ENCODE assay signal across 26 cellular contexts in genomic region chr22:20009018-20009482, GRCh38. TPM values are rescaled to one million over a fixed set of nuclear protein-coding genes. Genes with fewer than 3 reads are reported as not detected.
A peak's percentile ranks its signal among the peaks of the same experiment; 100 is the strongest.
DNase-seq lines count a peak whose midpoint lies in the region; ATAC-seq and TF ChIP-seq lines count a peak whose summit lies in the region.
"Had no signal": no experiment of that assay in that cellular context is flagged by ENCODE, and none has a peak within 500 bp of the region (broad histone marks: within the 10 kb centered on the region; RNA-seq: fewer than 3 reads in every experiment).

No MANE protein-coding gene starts in this region.

- no peak overlapping the region for H3K4me3 ChIP-seq in HAP-1
- H3K4me3 ChIP-seq: BLaER1 treated with 17β-estradiol and CSF1 and Interleukin-3, amounts not matched to agents 10 nM and 100 nM; SJSA1 had no signal

- in situ Hi-C loops in G401 (cut with HindIII; ENCODE audit: low sequenced_read_pairs) (no loop called here), HAP-1 (cut with MboI; ENCODE audit: low sequenced_read_pairs) (no loop called here)

- H3K9me3 ChIP-seq in HAP-1: peaks cover 2% of the 10 kb centered on the region; the same call in 1 of the 2 replicates
- H3K9me3 ChIP-seq: SJSA1 had no signal

- no peak for TF ChIP-seq CTCF in GM10266 (IDR thresholded peaks at IDR 0.05; ENCODE audit: control insufficient read depth, insufficient read depth, low read depth, missing control alignments)

- peaks cover 5% of the 10 kb centered on the region for H3K9me3 Mint-ChIP-seq in activated T-cell treated with anti-CD3 and anti-CD28 coated beads, Interleukin-2, amount 50 U/mL, for 4 hours
- H3K9me3 Mint-ChIP-seq in activated naive CD4-positive, alpha-beta T cell treated with anti-CD3 and anti-CD28 coated beads, Interleukin-2, amount 10 ng/mL, durations not matched to agents 7 days and 5 days: peaks cover 2% of the 10 kb centered on the region

- DNase-seq in G401 (ENCODE audit: low spot score): peak; percentile 68
- peak; percentile 46 for DNase-seq in islet precursor cell
- peak; percentile 72 for DNase-seq in posterior vena cava (ENCODE audit: low spot score)
- no peak for DNase-seq in activated T-cell treated with anti-CD3 and anti-CD28 coated beads, Interleukin-2, amount 50 U/mL, for 4 hours
- no peak for DNase-seq in GM10266 (ENCODE audit: extremely low spot score)
- DNase-seq in activated naive CD4-positive, alpha-beta T cell treated with anti-CD3 and anti-CD28 coated beads, Interleukin-2, amount 10 ng/mL, durations not matched to agents 7 days and 5 days: no peak
- no peak for DNase-seq in HAP-1 (ENCODE audit: low spot score in 2 of 2)
- DNase-seq: Caco-2; CD4-positive, alpha-beta memory T cell; DMS 273 treated with DMSO at 0.1 percent for 48 hours; DMS79 treated with DMSO at 0.1 percent for 48 hours; GOT3; KG1; NCI-H1092 treated with DMSO at 0.1 percent for 48 hours; NCI-H1436 treated with DMSO at 0.1 percent for 48 hours; NCI-H2029; NCI-H226; NCI-H510A treated with DMSO at 0.1 percent for 48 hours; NCI-H774; NK-92 treated with Interleukin-12 subunit alpha and Interleukin-12 subunit beta, amount 100 ng/mL, for 24 hours had no signal

- no peak overlapping the region for H3K27ac Mint-ChIP-seq in activated naive CD4-positive, alpha-beta T cell treated with anti-CD3 and anti-CD28 coated beads, Interleukin-2, amount 10 ng/mL, durations not matched to agents 7 days and 5 days
- H3K27ac Mint-ChIP-seq: CD4-positive, alpha-beta memory T cell had no signal

- no peaks in the 10 kb centered on the region for H3K4me1 ChIP-seq in HAP-1
- H3K4me1 ChIP-seq: Caco-2, SJSA1 had no signal

- H3K36me3 Mint-ChIP-seq in activated T-cell treated with anti-CD3 and anti-CD28 coated beads, Interleukin-2, amount 50 U/mL, for 4 hours (ENCODE audit: insufficient read depth): peaks cover 2% of the 10 kb centered on the region
- H3K36me3 Mint-ChIP-seq in activated naive CD4-positive, alpha-beta T cell treated with anti-CD3 and anti-CD28 coated beads, Interleukin-2, amount 10 ng/mL, durations not matched to agents 7 days and 5 days: no peaks in the 10 kb centered on the region

- CTCF ChIA-PET in activated naive CD4-positive, alpha-beta T cell treated with anti-CD3 and anti-CD28 coated beads, Interleukin-2, amount 10 ng/mL, durations not matched to agents 7 days and 5 days (lab: Charles Lee): no interaction called here

- intact Hi-C loops in posterior vena cava (cut with DNase I): no loop called here

- no peak overlapping the region for H3K4me3 Mint-ChIP-seq in activated T-cell treated with anti-CD3 and anti-CD28 coated beads, Interleukin-2, amount 50 U/mL, for 4 hours
- H3K4me3 Mint-ChIP-seq in activated naive CD4-positive, alpha-beta T cell treated with anti-CD3 and anti-CD28 coated beads, Interleukin-2, amount 10 ng/mL, durations not matched to agents 7 days and 5 days: no peak overlapping the region
- H3K4me3 Mint-ChIP-seq: CD4-positive, alpha-beta memory T cell had no signal

- ATAC-seq in SK-N-SH treated with all-trans-retinoic acid at 6 μM for 48 hours: no peak
- ATAC-seq in activated T-cell treated with anti-CD3 and anti-CD28 coated beads, Interleukin-2, amount 50 U/mL, for 4 hours: no peak
- ATAC-seq: HCT116, HepG2, Panc1 had no signal

- H3K36me3 ChIP-seq in HAP-1 (replicated peaks): no peaks in the 10 kb centered on the region
- H3K36me3 ChIP-seq: SJSA1 had no signal

- no peaks in the 10 kb centered on the region for H3K4me1 Mint-ChIP-seq in activated T-cell treated with anti-CD3 and anti-CD28 coated beads, Interleukin-2, amount 50 U/mL, for 4 hours (ENCODE audit: low read depth)
- no peaks in the 10 kb centered on the region for H3K4me1 Mint-ChIP-seq in activated naive CD4-positive, alpha-beta T cell treated with anti-CD3 and anti-CD28 coated beads, Interleukin-2, amount 10 ng/mL, durations not matched to agents 7 days and 5 days
- H3K4me1 Mint-ChIP-seq: CD4-positive, alpha-beta memory T cell had no signal

- H3K27me3 Mint-ChIP-seq in activated T-cell treated with anti-CD3 and anti-CD28 coated beads, Interleukin-2, amount 50 U/mL, for 4 hours (ENCODE audit: low read depth): no peaks in the 10 kb centered on the region
- H3K27me3 Mint-ChIP-seq in activated naive CD4-positive, alpha-beta T cell treated with anti-CD3 and anti-CD28 coated beads, Interleukin-2, amount 10 ng/mL, durations not matched to agents 7 days and 5 days: peaks cover 11% of the 10 kb centered on the region

- no peaks in the 10 kb centered on the region for H3K27me3 ChIP-seq in HAP-1 (ENCODE audit: low read depth)
- H3K27me3 ChIP-seq: BLaER1 treated with 17β-estradiol and CSF1 and Interleukin-3, amounts not matched to agents 10 nM and 100 nM; SJSA1 had no signal

TF ChIP-seq in SK-N-SH treated with all-trans-retinoic acid at 6 μM for 48 hours, 23 proteins besides CTCF, POLR2A, EP300 and RAD21:
- TF ChIP-seq PATZ1 (CRISPR knock-in tag; IDR thresholded peaks at IDR 0.05; ENCODE audit: borderline replicate concordance): no peak
- no peak for TF ChIP-seq GLIS3 (CRISPR knock-in tag; IDR thresholded peaks at IDR 0.05)
- no peak for TF ChIP-seq ESRRG (CRISPR knock-in tag; IDR thresholded peaks at IDR 0.05)
- TF ChIP-seq TSHZ2 (CRISPR knock-in tag; IDR thresholded peaks at IDR 0.05): no peak; the same call in 1 of the 2 replicates
- TF ChIP-seq ARNTL (CRISPR knock-in tag; IDR thresholded peaks at IDR 0.05; ENCODE audit: borderline replicate concordance, low read depth): no peak
- TF ChIP-seq POU6F1 (CRISPR knock-in tag; IDR thresholded peaks at IDR 0.05; ENCODE audit: borderline replicate concordance, low read depth): no peak
- 0 out of 2 replicates have a peak, but pooled peaks have one; percentile 15 for TF ChIP-seq PPARA (CRISPR knock-in tag; IDR thresholded peaks at IDR 0.05; ENCODE audit: borderline replicate concordance)

RNA-seq across cellular contexts. Expression of gene ARVCF, which starts 7.6 kb away (rescaled TPM):
- 13.8 and 14.9 TPM in 2 replicates for total RNA-seq in G401 (2014; rRNA removed; shearing (Covaris generic))
- total RNA-seq in posterior vena cava: 10 to 100 TPM; 20.1 to 21.3 TPM
- 1 to 10 TPM; 2.3 to 3.6 (median 2.8) TPM for total RNA-seq in activated T-cell treated with anti-CD3 and anti-CD28 coated beads, Interleukin-2, amount 50 U/mL, for 4 hours

RNA-seq across cellular contexts. Expression of gene TANGO2, which starts 11.9 kb away (rescaled TPM):
- 13.2 and 19.0 TPM in 2 replicates for total RNA-seq in G401 (2014; rRNA removed; shearing (Covaris generic))
- 10 to 100 TPM; 28.4 to 31.1 TPM for total RNA-seq in posterior vena cava
- total RNA-seq in activated T-cell treated with anti-CD3 and anti-CD28 coated beads, Interleukin-2, amount 50 U/mL, for 4 hours: 10 to 100 TPM; 23.1 to 26.8 (median 25.3) TPM

Comparison
In these comparisons a context has a peak if more than half of its experiments do, and no peak if none do; other contexts are left out.
1. DNase-seq: peak in G401 (single experiment), islet precursor cell (single experiment) and posterior vena cava (single experiment); none in activated T-cell treated with anti-CD3 and anti-CD28 coated beads, Interleukin-2, amount 50 U/mL, for 4 hours (single experiment), GM10266 (single experiment), activated naive CD4-positive, alpha-beta T cell treated with anti-CD3 and anti-CD28 coated beads, Interleukin-2, amount 10 ng/mL, durations not matched to agents 7 days and 5 days (single experiment) and HAP-1 (0 of 2).